Comparison of ENCODE assay signal across 13 cellular contexts in the genomic region with DNA sequence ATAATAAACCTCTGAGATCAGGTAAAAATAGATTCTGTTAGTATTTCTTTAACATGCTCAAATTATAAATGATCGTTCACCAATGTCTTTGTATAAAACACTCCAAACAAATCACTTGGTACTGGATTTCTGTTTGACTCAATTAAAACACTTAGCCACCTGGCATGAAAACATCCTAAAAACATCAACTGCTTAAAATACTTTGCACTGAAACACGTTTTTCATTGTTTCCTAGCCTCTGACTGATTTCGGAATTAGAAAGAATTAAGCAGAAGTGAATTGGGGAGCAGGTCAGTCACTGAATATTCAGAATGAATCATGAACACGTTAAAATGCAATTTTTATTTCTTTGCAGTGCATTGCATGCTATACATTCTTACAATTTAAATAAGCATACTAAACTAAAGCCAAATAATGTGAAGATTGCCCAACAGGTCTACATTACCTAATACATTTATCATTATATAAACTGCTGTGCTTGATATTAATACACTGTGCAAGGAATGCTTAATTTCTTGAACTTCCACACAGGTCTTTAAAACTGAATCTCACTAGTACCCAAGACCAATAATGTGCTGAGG. TPM values are rescaled to one million over a fixed set of nuclear protein-coding genes. Genes with fewer than 3 reads are reported as not detected.
A peak's percentile ranks its signal among the peaks of the same experiment; 100 is the strongest.
DNase-seq lines count a peak whose midpoint lies in the region; ATAC-seq and TF ChIP-seq lines count a peak whose summit lies in the region.
"Had no signal": no experiment of that assay in that cellular context is flagged by ENCODE, and none has a peak within 500 bp of the region (broad histone marks: within the 10 kb centered on the region; RNA-seq: fewer than 3 reads in every experiment).

No MANE protein-coding gene starts in this region.

- H3K4me1 ChIP-seq in heart right ventricle (peaks cover 2 to 52% (median 20%) of the 10 kb centered on the region in 9 donors), uterus (no peaks in the 10 kb centered on the region)

- TF ChIP-seq CTCF in heart right ventricle (IDR thresholded peaks at IDR 0.05) (no peak), dorsolateral prefrontal cortex (IDR thresholded peaks at IDR 0.05 in 54 of 56, conservative IDR thresholded peaks at IDR 0.05 in 2 of 56; ENCODE audit: low read depth in 1 of 56, partially characterized antibody in 56 of 56) (no peak), uterus (IDR thresholded peaks at IDR 0.05) (no peak)

- H3K9me3 ChIP-seq in heart right ventricle, result no peaks in the 10 kb centered on the region
- H3K9me3 ChIP-seq in uterus, result no peaks in the 10 kb centered on the region
- H3K9me3 ChIP-seq: neutrophil had no signal

- H3K36me3 Mint-ChIP-seq in naive B cell, result peaks cover 0 to 7% of the 10 kb centered on the region in 2 donors

- WGBS in heart right ventricle, 2 donors, result 53 to 58% methylated on average over 4 of the region's 4 CpGs

- no peak for ATAC-seq in heart right ventricle
- no peak for ATAC-seq in Right ventricle myocardium inferior
- ATAC-seq in naive B cell (ENCODE audit: low read depth in 2 of 2), result no peak
- ATAC-seq in GM21381 (IDR thresholded peaks at IDR 0.05; ENCODE audit: unreplicated experiment), result no peak

- peaks cover 0 to 7% (median 5%) of the 10 kb centered on the region in 3 donors for H3K27me3 Mint-ChIP-seq in naive B cell

- no peaks in the 10 kb centered on the region for H3K9me3 Mint-ChIP-seq in naive B cell
- H3K9me3 Mint-ChIP-seq: stimulated activated naive CD8-positive, alpha-beta T cell treated with anti-CD3 and anti-CD28 coated beads, Interleukin-15, Interleukin-2, amounts not matched to agents 100 ng/mL and 50 ng/mL, for 24 hours had no signal

- peaks cover 0 to 55% (median 0%) of the 10 kb centered on the region in 7 donors for H3K27me3 ChIP-seq in heart right ventricle
- peaks cover 0 to 3% (median 0%) of the 10 kb centered on the region in 45 donors for H3K27me3 ChIP-seq in dorsolateral prefrontal cortex
- H3K27me3 ChIP-seq in uterus, result no peaks in the 10 kb centered on the region

- no peak overlapping the region for H3K27ac Mint-ChIP-seq in naive B cell
- H3K27ac Mint-ChIP-seq: stimulated activated naive CD8-positive, alpha-beta T cell treated with anti-CD3 and anti-CD28 coated beads, Interleukin-15, Interleukin-2, amounts not matched to agents 100 ng/mL and 50 ng/mL, for 24 hours had no signal

- intact Hi-C loops in heart right ventricle (cut with DNase I) (loop anchor here in 9 of 10 donors (5.0 to 10.0 kb wide), 11 partner anchors 41 to 498 kb away; no protein-coding TSS in a partner anchor), Right ventricle myocardium inferior (cut with DNase I) (loop anchor here (5.0 kb wide), 3 partner anchors 46 to 231 kb away; no protein-coding TSS in a partner anchor), dorsolateral prefrontal cortex (cut with DNase I) (loop anchor here in 1 of 2 donors (10.0 kb wide), 1 partner anchor 228 kb away; no protein-coding TSS in a partner anchor), uterus (cut with DNase I; ENCODE audit: low total_unique reads) (no loop called here)

- H3K4me3 ChIP-seq in heart right ventricle, result peak overlapping the region in 8 of 10 donors; percentile 70 to 85 (median 77)
- peak overlapping the region; percentile 57 to 92 (median 79) for H3K4me3 ChIP-seq in dorsolateral prefrontal cortex
- peak overlapping the region in 1 of 2 donors; percentile 56 for H3K4me3 ChIP-seq in uterus

- H3K36me3 ChIP-seq in heart right ventricle (no peaks in the 10 kb centered on the region), uterus (no peaks in the 10 kb centered on the region)
- H3K36me3 ChIP-seq: neutrophil had no signal

- peak overlapping the region in 6 of 8 donors; percentile 43 to 98 (median 94) for H3K4me3 Mint-ChIP-seq in naive B cell

- peaks cover 15 to 23% (median 16%) of the 10 kb centered on the region in 3 donors for H3K4me1 Mint-ChIP-seq in naive B cell

- DNase-seq in heart right ventricle, result no peak
- DNase-seq in Right ventricle myocardium inferior (ENCODE audit: missing footprints), result no peak
- DNase-seq in dorsolateral prefrontal cortex, result no peak
- DNase-seq in naive B cell, result no peak
- no peak for DNase-seq in uterus
- no peak for DNase-seq in SW480 (ENCODE audit: low spot score)
- DNase-seq in HCEC 1CT, result no peak
- DNase-seq: NCI-H187; stimulated activated CD4-positive, alpha-beta T cell treated with anti-CD3 and anti-CD28 coated beads, Interleukin-4, amount 100 ng/mL, for 1 hour; T-helper 9 cell had no signal

- no peak for TF ChIP-seq POLR2A in uterus (IDR thresholded peaks at IDR 0.05)

- H3K27ac ChIP-seq in heart right ventricle (peak overlapping the region in 5 of 10 donors; percentile 94 to 95 (median 95)), dorsolateral prefrontal cortex (peak overlapping the region in 45 of 59 donors; percentile 38 to 97 (median 91)), uterus (peak overlapping the region; percentile 87 to 89)
- H3K27ac ChIP-seq: neutrophil had no signal

RNA-seq across cellular contexts. Expression of a gene that starts 1.6 kb away (rescaled TPM):
- total RNA-seq in heart right ventricle, result 10 to 100 TPM; 14.4 to 32.8 (median 26.4) TPM
- 1 to 10 TPM; 3.8 to 5.2 TPM for polyA plus RNA-seq in heart right ventricle
- 25.9 TPM for total RNA-seq in Right ventricle myocardium inferior
- 100 to 1,000 TPM in 100 of 120 experiments, 10 to 100 TPM in 20; 48.0 to 214 (median 125) TPM for total RNA-seq in dorsolateral prefrontal cortex
- 1 to 10 TPM in 5 of 6 donors, under 1 TPM in 1; 0.38 to 5.1 (median 1.8) TPM for polyA plus RNA-seq in naive B cell (ENCODE audit: low read depth in 6 of 6)
- 10 to 100 TPM in 2 of 4 donors, 1 to 10 TPM in 2; 4.6 to 38.2 (median 17.3) TPM for total RNA-seq in uterus
